Comparison of ENCODE assay signal across 9 cellular contexts in genomic region chr17:43546317-43547188, GRCh38. TPM values are rescaled to one million over a fixed set of nuclear protein-coding genes. Genes with fewer than 3 reads are reported as not detected.
DNase-seq lines count a peak whose midpoint lies in the region; ATAC-seq and TF ChIP-seq lines count a peak whose summit lies in the region.
"Had no signal": no experiment of that assay in that cellular context is flagged by ENCODE, and none has a peak within 500 bp of the region (broad histone marks: within the 10 kb centered on the region; RNA-seq: fewer than 3 reads in every experiment).

Gene ETV4, minus strand, starts transcription at chr17:43546340. Its CDS starts 723 bp downstream, at chr17:43545617.

- H3K4me1 Mint-ChIP-seq in activated B cell treated with CpG ODN at 0.5 μM for 24 hours = peaks cover 20% of the 10 kb centered on the region
- peaks cover 20 to 24% of the 10 kb centered on the region in 2 donors for H3K4me1 Mint-ChIP-seq in immature natural killer cell

- TF ChIP-seq CTCF in activated B cell treated with CpG ODN at 0.5 μM for 24 hours (IDR thresholded peaks at IDR 0.05) = no peak
- TF ChIP-seq CTCF in cardiac fibroblast (IDR thresholded peaks at IDR 0.05; ENCODE audit: low read depth, low read length) = no peak
- no peak for TF ChIP-seq CTCF in smooth muscle cell (IDR thresholded peaks at IDR 0.05; ENCODE audit: borderline replicate concordance, insufficient read depth, poor library complexity, severe bottlenecking)

- ATAC-seq in HG03095 (IDR thresholded peaks at IDR 0.05; ENCODE audit: unreplicated experiment) (peak; percentile 72), activated B cell treated with CpG ODN at 0.5 μM for 24 hours (ENCODE audit: low read depth) (peak; percentile 92)

- H3K27ac ChIP-seq in smooth muscle cell (ENCODE audit: low read depth) = peak within 1 kb of the TSS; percentile 53
- H3K27ac ChIP-seq: C4-2B had no signal

- peak within 1 kb of the TSS; percentile 77 for H2AFZ ChIP-seq in smooth muscle cell (ENCODE audit: low read depth)

- H3K36me3 ChIP-seq in smooth muscle cell (ENCODE audit: low read depth) = no peaks in the 10 kb centered on the region

- H3K9me3 Mint-ChIP-seq in activated B cell treated with CpG ODN at 0.5 μM for 24 hours (no peaks in the 10 kb centered on the region), immature natural killer cell (no peaks in the 10 kb centered on the region)

- peak within 1 kb of the TSS; percentile 97 for H3K4me2 ChIP-seq in smooth muscle cell

- H4K20me1 ChIP-seq in smooth muscle cell (ENCODE audit: low read depth) = no peaks in the 10 kb centered on the region

- H3K27me3 Mint-ChIP-seq in activated B cell treated with CpG ODN at 0.5 μM for 24 hours (peaks cover 46% of the 10 kb centered on the region), immature natural killer cell (ENCODE audit: low read depth in 3 of 3) (peaks cover 9 to 30% (median 27%) of the 10 kb centered on the region in 3 donors)

- no peaks in the 10 kb centered on the region for H3K79me2 ChIP-seq in smooth muscle cell (ENCODE audit: low read depth)

- intact Hi-C loops in activated B cell treated with CpG ODN at 0.5 μM for 24 hours (cut with micrococcal nuclease) = loop anchor here (1.0 kb wide), 1 partner anchor 32 kb away; no protein-coding TSS in a partner anchor

- peak; percentile 12 to 47 for DNase-seq in NCI-H187 (lab: John Stamatoyannopoulos, UW)
- no peak for DNase-seq in NCI-H187 treated with DMSO at 0.1 percent for 48 hours (lab: John Stamatoyannopoulos, UW)
- DNase-seq in NCI-H2196 treated with DMSO at 0.1 percent for 48 hours (lab: John Stamatoyannopoulos, UW; ENCODE audit: unreplicated experiment) = peak; percentile 91
- DNase-seq in activated B cell treated with CpG ODN at 0.5 μM for 24 hours = peak; percentile 75
- DNase-seq in cardiac fibroblast (ENCODE audit: low read depth in 2 of 2) = peak; percentile 92 to 93
- DNase-seq in immature natural killer cell = peak; percentile 83 to 86 (median 84)
- peak; percentile 69 for DNase-seq in smooth muscle cell (lab: John Stamatoyannopoulos, UW; ENCODE audit: unreplicated experiment)

- peak within 1 kb of the TSS; percentile 82 for H3K4me3 Mint-ChIP-seq in activated B cell treated with CpG ODN at 0.5 μM for 24 hours
- H3K4me3 Mint-ChIP-seq in immature natural killer cell = peak within 1 kb of the TSS; percentile 81 to 94 (median 88)

- H3K27ac Mint-ChIP-seq in activated B cell treated with CpG ODN at 0.5 μM for 24 hours (no peak within 1 kb of the TSS), immature natural killer cell (peak within 1 kb of the TSS in 2 of 6 donors; percentile 1 to 67)

- H3K36me3 Mint-ChIP-seq in activated B cell treated with CpG ODN at 0.5 μM for 24 hours (ENCODE audit: low read depth) = no peaks in the 10 kb centered on the region
- no peaks in the 10 kb centered on the region for H3K36me3 Mint-ChIP-seq in immature natural killer cell

- H3K9ac ChIP-seq in smooth muscle cell (ENCODE audit: low read depth) = peak within 1 kb of the TSS; percentile 66

- no peaks in the 10 kb centered on the region for H3K9me3 ChIP-seq in smooth muscle cell (replicated peaks; ENCODE audit: low read depth)

- no peaks in the 10 kb centered on the region for H3F3A ChIP-seq in smooth muscle cell (ENCODE audit: low read depth)

- peaks cover 24% of the 10 kb centered on the region for H3K4me1 ChIP-seq in smooth muscle cell (ENCODE audit: low read depth)

- POLR2A ChIA-PET in activated B cell treated with CpG ODN at 0.5 μM for 24 hours (lab: Charles Lee) = interaction anchor here (0.6 to 1.2 kb wide), 2 partner anchors 63 to 230 kb away, joined by 3 to 5 read pairs; partner anchors contain the start of gene DHX8

- H3K4me3 ChIP-seq in cardiac fibroblast (replicated peaks in 1 of 2; ENCODE audit: low read depth in 2 of 2, low read length in 2 of 2) (peak within 1 kb of the TSS; percentile 49 to 65), smooth muscle cell (peak within 1 kb of the TSS; percentile 71)

- H3K27me3 ChIP-seq in smooth muscle cell (ENCODE audit: low read depth) = no peaks in the 10 kb centered on the region

- CTCF ChIA-PET in activated B cell treated with CpG ODN at 0.5 μM for 24 hours (lab: Charles Lee) = interaction anchor here (1.3 to 1.5 kb wide), 2 partner anchors 30 to 63 kb away, joined by 3 to 5 read pairs; partner anchors contain the start of gene DHX8

- under 1% methylated on average over 46 of the region's 47 CpGs for WGBS in smooth muscle cell (ENCODE audit: low lambda C conversion rate)

RNA-seq across cellular contexts. Expression of gene ETV4, which starts in this region (rescaled TPM):
- total RNA-seq in activated B cell treated with CpG ODN at 0.5 μM for 24 hours = 0.10 TPM in 1 of 2 replicates, not detected in the other
- not detected for polyA plus RNA-seq in immature natural killer cell
- total RNA-seq in smooth muscle cell = 14.2 and 21.7 TPM in 2 replicates
- polyA plus RNA-seq in smooth muscle cell = 32.9 and 33.5 TPM in 2 replicates

Comparison
In these comparisons a context has a peak if more than half of its experiments do, and no peak if none do; other contexts are left out.
1. RNA of gene ETV4 (total RNA-seq): 14.2 to 21.7 TPM in smooth muscle cell; 0.10 TPM in activated B cell treated with CpG ODN at 0.5 μM for 24 hours; every median in the first group is over 10 times any median in the second.
2. RNA of gene ETV4 (polyA plus RNA-seq): 32.9 to 33.5 TPM in smooth muscle cell; not detected in immature natural killer cell; every median in the first group is over 10 times any median in the second.
3. Peak in DNase-seq and ATAC-seq in activated B cell treated with CpG ODN at 0.5 μM for 24 hours; RNA of the gene not detected or under 1 TPM.
4. Peak in DNase-seq in immature natural killer cell; RNA of the gene not detected or under 1 TPM.